1 cellular context compared by ENCODE assay signal in genomic region chr11:2651054-2651617, GRCh38.
TF ChIP-seq lines count a peak whose summit lies in the region.

No MANE protein-coding gene starts in this region.

TF ChIP-seq in SK-N-SH, 30 proteins besides CTCF, POLR2A, EP300 and RAD21 (continued from another document):
- TF ChIP-seq, protein P1, sequence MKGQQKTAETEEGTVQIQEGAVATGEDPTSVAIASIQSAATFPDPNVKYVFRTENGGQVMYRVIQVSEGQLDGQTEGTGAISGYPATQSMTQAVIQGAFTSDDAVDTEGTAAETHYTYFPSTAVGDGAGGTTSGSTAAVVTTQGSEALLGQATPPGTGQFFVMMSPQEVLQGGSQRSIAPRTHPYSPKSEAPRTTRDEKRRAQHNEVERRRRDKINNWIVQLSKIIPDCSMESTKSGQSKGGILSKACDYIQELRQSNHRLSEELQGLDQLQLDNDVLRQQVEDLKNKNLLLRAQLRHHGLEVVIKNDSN (IDR thresholded peaks at IDR 0.05; ENCODE audit: borderline replicate concordance, low read depth): no peak
- TF ChIP-seq USF2 (IDR thresholded peaks at IDR 0.05; ENCODE audit: borderline replicate concordance, low read depth, low read length) (no peak), MEF2A (IDR thresholded peaks at IDR 0.05; ENCODE audit: borderline replicate concordance, low read depth) (no peak), FOSL2 (IDR thresholded peaks at IDR 0.05; ENCODE audit: borderline replicate concordance, low read depth) (no peak)
- TF ChIP-seq, protein P2, sequence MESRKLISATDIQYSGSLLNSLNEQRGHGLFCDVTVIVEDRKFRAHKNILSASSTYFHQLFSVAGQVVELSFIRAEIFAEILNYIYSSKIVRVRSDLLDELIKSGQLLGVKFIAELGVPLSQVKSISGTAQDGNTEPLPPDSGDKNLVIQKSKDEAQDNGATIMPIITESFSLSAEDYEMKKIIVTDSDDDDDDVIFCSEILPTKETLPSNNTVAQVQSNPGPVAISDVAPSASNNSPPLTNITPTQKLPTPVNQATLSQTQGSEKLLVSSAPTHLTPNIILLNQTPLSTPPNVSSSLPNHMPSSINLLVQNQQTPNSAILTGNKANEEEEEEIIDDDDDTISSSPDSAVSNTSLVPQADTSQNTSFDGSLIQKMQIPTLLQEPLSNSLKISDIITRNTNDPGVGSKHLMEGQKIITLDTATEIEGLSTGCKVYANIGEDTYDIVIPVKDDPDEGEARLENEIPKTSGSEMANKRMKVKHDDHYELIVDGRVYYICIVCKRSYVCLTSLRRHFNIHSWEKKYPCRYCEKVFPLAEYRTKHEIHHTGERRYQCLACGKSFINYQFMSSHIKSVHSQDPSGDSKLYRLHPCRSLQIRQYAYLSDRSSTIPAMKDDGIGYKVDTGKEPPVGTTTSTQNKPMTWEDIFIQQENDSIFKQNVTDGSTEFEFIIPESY (IDR thresholded peaks at IDR 0.05; ENCODE audit: borderline replicate concordance, low read depth): no peak
